In the genomic region with DNA sequence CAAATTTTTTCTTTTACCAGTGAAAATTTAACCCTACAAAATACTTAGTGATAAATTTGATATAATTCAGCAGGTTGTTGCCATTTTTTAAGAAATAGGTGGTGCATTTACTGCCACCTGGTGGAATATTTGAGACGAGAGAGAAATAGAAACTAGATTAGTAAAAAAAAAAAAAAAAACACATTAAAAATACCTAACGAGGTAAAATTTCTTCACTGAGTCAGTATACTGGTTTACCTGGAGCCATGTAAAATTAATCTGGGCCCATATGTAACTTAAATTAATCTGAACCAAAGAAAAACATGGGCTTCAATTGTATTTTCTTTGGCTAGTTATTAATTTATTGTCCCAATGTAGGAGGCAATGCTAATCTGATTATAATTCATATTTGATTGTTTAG, we compare ENCODE assay signal across 8 cellular contexts.
DNase-seq lines count a peak whose midpoint lies in the region; ATAC-seq, FAIRE-seq and TF ChIP-seq lines count a peak whose summit lies in the region.

No MANE protein-coding gene starts in this region.

- no peaks in the 10 kb centered on the region for H3K9me3 Mint-ChIP-seq in astrocyte (ENCODE audit: unreplicated experiment)
- no peaks in the 10 kb centered on the region for H3K9me3 Mint-ChIP-seq in stimulated activated memory B cell treated with anti-CD40 and anti-IgM and Interleukin-4, amounts not matched to agents 10 μg/mL and 1 μg/mL and 100 μg/mL, for 72 hours

- H3K36me3 Mint-ChIP-seq in astrocyte (ENCODE audit: low read depth, unreplicated experiment), result no peaks in the 10 kb centered on the region
- no peaks in the 10 kb centered on the region for H3K36me3 Mint-ChIP-seq in stimulated activated memory B cell treated with anti-CD40 and anti-IgM and Interleukin-4, amounts not matched to agents 10 μg/mL and 1 μg/mL and 100 μg/mL, for 72 hours

- H3K27me3 Mint-ChIP-seq in astrocyte (ENCODE audit: low read depth, unreplicated experiment), result no peaks in the 10 kb centered on the region
- peaks cover 9% of the 10 kb centered on the region for H3K27me3 Mint-ChIP-seq in stimulated activated memory B cell treated with anti-CD40 and anti-IgM and Interleukin-4, amounts not matched to agents 10 μg/mL and 1 μg/mL and 100 μg/mL, for 72 hours

- no peak overlapping the region for H3K4me3 ChIP-seq in astrocyte (ENCODE audit: insufficient read depth, low read depth, low read length)
- H3K4me3 ChIP-seq in lower lobe of right lung, result no peak overlapping the region

- H3K9ac ChIP-seq in astrocyte (ENCODE audit: low read length), result no peak overlapping the region

- DNase-seq in EL (peak; percentile 55), LHCN-M2 (ENCODE audit: low read depth) (peak; percentile 39), astrocyte (ENCODE audit: low read depth) (peak; percentile 6), lower lobe of right lung (no peak), OCI-M2 (lab: John Stamatoyannopoulos, UW; ENCODE audit: unreplicated experiment) (no peak), C1 segment of cervical spinal cord (lab: John Stamatoyannopoulos, UW) (no peak)

- no peak overlapping the region for H3K4me3 Mint-ChIP-seq in astrocyte (ENCODE audit: unreplicated experiment)
- no peak overlapping the region for H3K4me3 Mint-ChIP-seq in stimulated activated memory B cell treated with anti-CD40 and anti-IgM and Interleukin-4, amounts not matched to agents 10 μg/mL and 1 μg/mL and 100 μg/mL, for 72 hours

- H3K79me2 ChIP-seq in astrocyte (ENCODE audit: insufficient read depth, low read length), result no peaks in the 10 kb centered on the region

- ATAC-seq in lower lobe of right lung (no peak), HG03571 (IDR thresholded peaks at IDR 0.05; ENCODE audit: unreplicated experiment) (no peak)
- ATAC-seq in stimulated activated memory B cell treated with anti-CD40 and anti-IgM and Interleukin-4, amounts not matched to agents 10 μg/mL and 1 μg/mL and 100 μg/mL, for 72 hours, result no peak

- FAIRE-seq in astrocyte (lab: Jason Lieb, UNC), result no peak

- TF ChIP-seq CTCF in astrocyte (IDR thresholded peaks at IDR 0.05; ENCODE audit: insufficient read depth, low read depth, low read length) (peak; percentile 48), lower lobe of right lung (IDR thresholded peaks at IDR 0.05) (peak; percentile 55)

- no peaks in the 10 kb centered on the region for H3K27me3 ChIP-seq in astrocyte (ENCODE audit: insufficient read depth, low read length)
- no peaks in the 10 kb centered on the region for H3K27me3 ChIP-seq in lower lobe of right lung (ENCODE audit: low read depth)

- H3K4me2 ChIP-seq in astrocyte (ENCODE audit: low read length), result peak overlapping the region; percentile 37

- H2AFZ ChIP-seq in astrocyte (ENCODE audit: low read depth, low read length), result no peak overlapping the region

- intact Hi-C loops in lower lobe of right lung (cut with DNase I), result no loop called here

- no peaks in the 10 kb centered on the region for H4K20me1 ChIP-seq in astrocyte (ENCODE audit: insufficient read depth, low read length)

- no peak overlapping the region for H3K27ac Mint-ChIP-seq in astrocyte (ENCODE audit: unreplicated experiment)
- no peak overlapping the region for H3K27ac Mint-ChIP-seq in stimulated activated memory B cell treated with anti-CD40 and anti-IgM and Interleukin-4, amounts not matched to agents 10 μg/mL and 1 μg/mL and 100 μg/mL, for 72 hours

- H3K36me3 ChIP-seq in astrocyte (ENCODE audit: insufficient read depth, low read length) (no peaks in the 10 kb centered on the region), lower lobe of right lung (no peaks in the 10 kb centered on the region)

- no peak overlapping the region for H3K27ac ChIP-seq in astrocyte (ENCODE audit: low read depth, low read length)
- no peak overlapping the region for H3K27ac ChIP-seq in lower lobe of right lung

- H3K9me3 ChIP-seq in astrocyte (ENCODE audit: insufficient read depth, low read depth, low read length), result no peaks in the 10 kb centered on the region
- H3K9me3 ChIP-seq in lower lobe of right lung, result no peaks in the 10 kb centered on the region

- no peaks in the 10 kb centered on the region for H3K4me1 Mint-ChIP-seq in astrocyte (ENCODE audit: low read depth, unreplicated experiment)
- peaks cover 21% of the 10 kb centered on the region for H3K4me1 Mint-ChIP-seq in stimulated activated memory B cell treated with anti-CD40 and anti-IgM and Interleukin-4, amounts not matched to agents 10 μg/mL and 1 μg/mL and 100 μg/mL, for 72 hours

- H3K4me1 ChIP-seq in astrocyte (ENCODE audit: insufficient read depth, low read length) (no peaks in the 10 kb centered on the region), lower lobe of right lung (no peaks in the 10 kb centered on the region)

Comparison
In these comparisons a context has a peak if more than half of its experiments do, and no peak if none do; other contexts are left out.
1. DNase-seq: peak in EL (single experiment), LHCN-M2 (single experiment) and astrocyte (single experiment); none in lower lobe of right lung (single experiment), OCI-M2 (single experiment) and C1 segment of cervical spinal cord (0 of 14).